ENCODE assay signal across 8 cellular contexts in genomic region chrX:130174051-130174704, GRCh38. TPM values are rescaled to one million over a fixed set of nuclear protein-coding genes. Genes with fewer than 3 reads are reported as not detected.
DNase-seq lines count a peak whose midpoint lies in the region; ATAC-seq and TF ChIP-seq lines count a peak whose summit lies in the region.

No MANE protein-coding gene starts in this region.

- H3K27ac ChIP-seq in hepatocyte (peak overlapping the region; percentile 74), temporal lobe (ENCODE audit: low read depth, low read length) (peak overlapping the region; percentile 6)

- no peak for DNase-seq in activated CD4-positive, alpha-beta T cell treated with anti-CD3 and anti-CD28 coated beads, Interleukin-2, amount 10 ng/mL, durations not matched to agents 24 days and 14 days
- DNase-seq in activated CD4-positive, alpha-beta T cell treated with anti-CD3 and anti-CD28 coated beads for 1 hour: no peak
- no peak for DNase-seq in activated naive CD8-positive, alpha-beta T cell treated with anti-CD3 and anti-CD28 coated beads, Interleukin-2, amount 10 ng/mL, durations not matched to agents 7 days and 5 days
- DNase-seq in hepatocyte (ENCODE audit: low spot score) (no peak), GM10248 (ENCODE audit: extremely low spot score) (no peak)

- H2AFZ ChIP-seq in hepatocyte: no peak overlapping the region

- no peaks in the 10 kb centered on the region for H3K36me3 ChIP-seq in hepatocyte (replicated peaks; ENCODE audit: insufficient read depth, low read depth)

- TF ChIP-seq CTCF in hepatocyte (IDR thresholded peaks at IDR 0.05; ENCODE audit: poor library complexity) (no peak), GM10248 (IDR thresholded peaks at IDR 0.05; ENCODE audit: control extremely low read depth, extremely low read depth, low read depth, missing control alignments) (no peak)

- CTCF ChIA-PET in GM10248 (lab: Yijun Ruan, JAX): interaction anchor here (1.8 kb wide), 1 partner anchor 94 kb away, joined by 6 read pairs; no protein-coding TSS in a partner anchor

- no peaks in the 10 kb centered on the region for H4K20me1 ChIP-seq in hepatocyte (ENCODE audit: insufficient read depth, poor library complexity, severe bottlenecking)

- H3K4me1 ChIP-seq in hepatocyte (ENCODE audit: insufficient read depth): no peaks in the 10 kb centered on the region

- H3K9me2 ChIP-seq in hepatocyte (replicated peaks; ENCODE audit: insufficient read depth): no peaks in the 10 kb centered on the region

- H3K27me3 ChIP-seq in hepatocyte: peaks cover 8% of the 10 kb centered on the region

- POLR2A ChIA-PET in activated naive CD8-positive, alpha-beta T cell treated with anti-CD3 and anti-CD28 coated beads, Interleukin-2, amount 10 ng/mL, durations not matched to agents 7 days and 5 days (lab: Charles Lee): interaction anchor here (0.9 to 1.2 kb wide), 4 partner anchors 7 to 13 kb away, joined by 3 to 5 read pairs (median 4); partner anchors contain the start of gene AIFM1
- POLR2A ChIA-PET in GM10248 (lab: Yijun Ruan, JAX): no interaction called here

- no peaks in the 10 kb centered on the region for H3K79me2 ChIP-seq in hepatocyte

- H3K4me3 ChIP-seq in hepatocyte: no peak overlapping the region

- peak overlapping the region; percentile 86 for H3K27ac Mint-ChIP-seq in activated CD4-positive, alpha-beta T cell treated with anti-CD3 and anti-CD28 coated beads, Interleukin-2, amount 10 ng/mL, durations not matched to agents 24 days and 14 days
- H3K27ac Mint-ChIP-seq in activated naive CD8-positive, alpha-beta T cell treated with anti-CD3 and anti-CD28 coated beads, Interleukin-2, amount 10 ng/mL, durations not matched to agents 7 days and 5 days: peak overlapping the region; percentile 89

- peaks cover 12% of the 10 kb centered on the region for H3K36me3 Mint-ChIP-seq in activated CD4-positive, alpha-beta T cell treated with anti-CD3 and anti-CD28 coated beads, Interleukin-2, amount 10 ng/mL, durations not matched to agents 24 days and 14 days (ENCODE audit: low read depth)
- H3K36me3 Mint-ChIP-seq in activated naive CD8-positive, alpha-beta T cell treated with anti-CD3 and anti-CD28 coated beads, Interleukin-2, amount 10 ng/mL, durations not matched to agents 7 days and 5 days: peaks cover 11% of the 10 kb centered on the region

- no peak for ATAC-seq in activated naive CD8-positive, alpha-beta T cell treated with anti-CD3 and anti-CD28 coated beads, Interleukin-2, amount 10 ng/mL, durations not matched to agents 7 days and 5 days (ENCODE audit: low read depth)
- no peak for ATAC-seq in GM18511 (IDR thresholded peaks at IDR 0.05; ENCODE audit: unreplicated experiment)
- ATAC-seq in HG03159 (IDR thresholded peaks at IDR 0.05; ENCODE audit: unreplicated experiment): no peak

- H3K4me1 Mint-ChIP-seq in activated CD4-positive, alpha-beta T cell treated with anti-CD3 and anti-CD28 coated beads, Interleukin-2, amount 10 ng/mL, durations not matched to agents 24 days and 14 days: peaks cover 46% of the 10 kb centered on the region
- peaks cover 31% of the 10 kb centered on the region for H3K4me1 Mint-ChIP-seq in activated naive CD8-positive, alpha-beta T cell treated with anti-CD3 and anti-CD28 coated beads, Interleukin-2, amount 10 ng/mL, durations not matched to agents 7 days and 5 days

- peak overlapping the region; percentile 94 for H3K4me3 Mint-ChIP-seq in activated CD4-positive, alpha-beta T cell treated with anti-CD3 and anti-CD28 coated beads, Interleukin-2, amount 10 ng/mL, durations not matched to agents 24 days and 14 days
- peak overlapping the region; percentile 94 for H3K4me3 Mint-ChIP-seq in activated naive CD8-positive, alpha-beta T cell treated with anti-CD3 and anti-CD28 coated beads, Interleukin-2, amount 10 ng/mL, durations not matched to agents 7 days and 5 days

- H3K27me3 Mint-ChIP-seq in activated CD4-positive, alpha-beta T cell treated with anti-CD3 and anti-CD28 coated beads, Interleukin-2, amount 10 ng/mL, durations not matched to agents 24 days and 14 days: no peaks in the 10 kb centered on the region
- H3K27me3 Mint-ChIP-seq in activated naive CD8-positive, alpha-beta T cell treated with anti-CD3 and anti-CD28 coated beads, Interleukin-2, amount 10 ng/mL, durations not matched to agents 7 days and 5 days: no peaks in the 10 kb centered on the region

- no peaks in the 10 kb centered on the region for H3K9me3 Mint-ChIP-seq in activated CD4-positive, alpha-beta T cell treated with anti-CD3 and anti-CD28 coated beads, Interleukin-2, amount 10 ng/mL, durations not matched to agents 24 days and 14 days
- no peaks in the 10 kb centered on the region for H3K9me3 Mint-ChIP-seq in activated naive CD8-positive, alpha-beta T cell treated with anti-CD3 and anti-CD28 coated beads, Interleukin-2, amount 10 ng/mL, durations not matched to agents 7 days and 5 days

- intact Hi-C loops in activated CD4-positive, alpha-beta T cell treated with anti-CD3 and anti-CD28 coated beads, Interleukin-2, amount 10 ng/mL, durations not matched to agents 24 days and 14 days (cut with micrococcal nuclease): loop anchor here (10.0 kb wide), 1 partner anchor 399 kb away; the partner anchor contains the start of gene SASH3

- no peaks in the 10 kb centered on the region for H3K9me3 ChIP-seq in hepatocyte (ENCODE audit: low read depth)

- no peak overlapping the region for H3K4me2 ChIP-seq in hepatocyte

- WGBS in hepatocyte (ENCODE audit: low lambda C conversion rate, missing lambda C conversion rate): 61% methylated on average over 10 of the region's 10 CpGs

RNA-seq across cellular contexts. Expression of gene RAB33A, which starts 2.4 kb away (rescaled TPM):
- 20.6 and 21.0 TPM in 2 replicates for total RNA-seq in activated CD4-positive, alpha-beta T cell treated with anti-CD3 and anti-CD28 coated beads, Interleukin-2, amount 10 ng/mL, durations not matched to agents 24 days and 14 days
- total RNA-seq in activated naive CD8-positive, alpha-beta T cell treated with anti-CD3 and anti-CD28 coated beads, Interleukin-2, amount 10 ng/mL, durations not matched to agents 7 days and 5 days: 10 to 100 TPM; 30.7 to 33.1 TPM
- total RNA-seq in hepatocyte (2.8 and 3.0 TPM in 2 replicates), temporal lobe (24.1 TPM)
- polyA plus RNA-seq in hepatocyte: 7.7 and 11.2 TPM in 2 replicates

RNA-seq across cellular contexts. Expression of gene AIFM1, which starts 8.5 kb away (rescaled TPM):
- 44.4 and 47.7 TPM in 2 replicates for total RNA-seq in activated CD4-positive, alpha-beta T cell treated with anti-CD3 and anti-CD28 coated beads, Interleukin-2, amount 10 ng/mL, durations not matched to agents 24 days and 14 days
- 10 to 100 TPM; 35.9 to 37.4 TPM for total RNA-seq in activated naive CD8-positive, alpha-beta T cell treated with anti-CD3 and anti-CD28 coated beads, Interleukin-2, amount 10 ng/mL, durations not matched to agents 7 days and 5 days
- total RNA-seq in hepatocyte: 54.9 and 60.0 TPM in 2 replicates
- polyA plus RNA-seq in hepatocyte: 65.2 and 70.8 TPM in 2 replicates
- total RNA-seq in temporal lobe: 7.9 TPM
